Comparison of ENCODE assay signal across 23 cellular contexts in genomic region chr11:74678041-74678440, GRCh38. TPM values are rescaled to one million over a fixed set of nuclear protein-coding genes. Genes with fewer than 3 reads are reported as not detected.
"Had no signal": no experiment of that assay in that cellular context is flagged by ENCODE, and none has a peak within 500 bp of the region (broad histone marks: within the 10 kb centered on the region; RNA-seq: fewer than 3 reads in every experiment).

No MANE protein-coding gene starts in this region.

- H3K27me3 ChIP-seq: right lobe of liver, thyroid gland had no signal

- ATAC-seq: activated naive CD8-positive, alpha-beta T cell treated with anti-CD3 and anti-CD28 coated beads, Interleukin-2, amount 50 U/mL, for 24 hours; right lobe of liver had no signal

- H2AFZ ChIP-seq: parathyroid adenoma had no signal

- H3K4me2 ChIP-seq: SK-N-SH, smooth muscle cell had no signal

- H3K36me3 ChIP-seq: cardiac muscle cell, right lobe of liver, thyroid gland had no signal

- H3K4me3 ChIP-seq: cardiac muscle cell, right lobe of liver, smooth muscle cell, thyroid gland had no signal

- DNase-seq: activated CD4-positive, alpha-beta T cell treated with anti-CD3 and anti-CD28 coated beads, Interleukin-2, amount 10 ng/mL, durations not matched to agents 7 days and 5 days; activated gamma-delta T cell; activated naive CD4-positive, alpha-beta T cell treated with anti-CD3 and anti-CD28 coated beads, Interleukin-2, amount 50 U/mL, for 16 hours; activated naive CD8-positive, alpha-beta T cell treated with anti-CD3 and anti-CD28 coated beads, Interleukin-2, amount 50 U/mL, for 24 hours; effector CD8-positive, alpha-beta T cell; foreskin melanocyte; hippocampal formation; nephron progenitor cell; SK-N-SH; stimulated activated CD4-positive, alpha-beta T cell treated with anti-CD3 and anti-CD28 coated beads, Interleukin-2, amount 100 ng/mL, for 48 hours; stimulated activated naive CD4-positive, alpha-beta T cell; T-helper 2 cell; thyroid gland had no signal

- H3K27ac ChIP-seq: cardiac muscle cell, parathyroid adenoma, right lobe of liver, thyroid gland had no signal

- H3K4me1 ChIP-seq: parathyroid adenoma had no signal

- H3K9ac ChIP-seq: parathyroid adenoma, SK-N-SH had no signal

- H3K4me3 Mint-ChIP-seq: activated CD4-positive, alpha-beta T cell treated with anti-CD3 and anti-CD28 coated beads, Interleukin-2, amount 10 ng/mL, durations not matched to agents 7 days and 5 days; activated naive CD8-positive, alpha-beta T cell treated with anti-CD3 and anti-CD28 coated beads, Interleukin-2, amount 50 U/mL, for 24 hours; activated T-helper 1 cell treated with anti-CD3 and anti-CD28 coated beads, Interleukin-12 subunit alpha, Interleukin-12 subunit beta, Interleukin-2, Interleukin-4 antibody, amounts not matched to agents 30 ng/mL and 10 ng/mL and 1 ng/mL, durations not matched to agents 14 hours and 24 hours and 36 hours; dendritic cell treated with granulocyte-macrophage colony-stimulating factor and Interleukin-4, amounts not matched to agents 40 ng/mL and 50 ng/mL, for 4 days; memory B cell; nephron progenitor cell had no signal

- H3K4me1 Mint-ChIP-seq: activated CD4-positive, alpha-beta T cell treated with anti-CD3 and anti-CD28 coated beads, Interleukin-2, amount 10 ng/mL, durations not matched to agents 7 days and 5 days; activated naive CD8-positive, alpha-beta T cell treated with anti-CD3 and anti-CD28 coated beads, Interleukin-2, amount 50 U/mL, for 24 hours; nephron progenitor cell had no signal

- H3K9me3 Mint-ChIP-seq: activated CD4-positive, alpha-beta T cell treated with anti-CD3 and anti-CD28 coated beads, Interleukin-2, amount 10 ng/mL, durations not matched to agents 7 days and 5 days; activated naive CD8-positive, alpha-beta T cell treated with anti-CD3 and anti-CD28 coated beads, Interleukin-2, amount 50 U/mL, for 24 hours; activated T-helper 1 cell treated with anti-CD3 and anti-CD28 coated beads, Interleukin-12 subunit alpha, Interleukin-12 subunit beta, Interleukin-2, Interleukin-4 antibody, amounts not matched to agents 30 ng/mL and 10 ng/mL and 1 ng/mL, durations not matched to agents 14 hours and 24 hours and 36 hours; memory B cell had no signal

- H3K9me3 ChIP-seq: right lobe of liver, SK-N-SH, thyroid gland had no signal

- H3K79me2 ChIP-seq: parathyroid adenoma had no signal

- H3K36me3 Mint-ChIP-seq: memory B cell had no signal

- H3K27ac Mint-ChIP-seq: activated CD4-positive, alpha-beta T cell treated with anti-CD3 and anti-CD28 coated beads, Interleukin-2, amount 10 ng/mL, durations not matched to agents 7 days and 5 days; activated naive CD8-positive, alpha-beta T cell treated with anti-CD3 and anti-CD28 coated beads, Interleukin-2, amount 50 U/mL, for 24 hours; activated T-helper 1 cell treated with anti-CD3 and anti-CD28 coated beads, Interleukin-12 subunit alpha, Interleukin-12 subunit beta, Interleukin-2, Interleukin-4 antibody, amounts not matched to agents 30 ng/mL and 10 ng/mL and 1 ng/mL, durations not matched to agents 14 hours and 24 hours and 36 hours; dendritic cell treated with granulocyte-macrophage colony-stimulating factor and Interleukin-4, amounts not matched to agents 40 ng/mL and 50 ng/mL, for 4 days; memory B cell; nephron progenitor cell had no signal

RNA-seq across cellular contexts. Expression of gene CHRDL2, which starts 53.2 kb away (rescaled TPM):
- total RNA-seq: activated CD4-positive, alpha-beta T cell treated with anti-CD3 and anti-CD28 coated beads, Interleukin-2, amount 10 ng/mL, durations not matched to agents 7 days and 5 days; activated T-helper 1 cell treated with anti-CD3 and anti-CD28 coated beads, Interleukin-12 subunit alpha, Interleukin-12 subunit beta, Interleukin-2, Interleukin-4 antibody, amounts not matched to agents 30 ng/mL and 10 ng/mL and 1 ng/mL, durations not matched to agents 14 hours and 24 hours and 36 hours; cardiac muscle cell; lower leg skin; mononuclear cell; pulmonary artery endothelial cell; thyroid gland had no signal
- polyA plus RNA-seq: cardiac muscle cell, SK-N-SH had no signal
